In the genomic region with DNA sequence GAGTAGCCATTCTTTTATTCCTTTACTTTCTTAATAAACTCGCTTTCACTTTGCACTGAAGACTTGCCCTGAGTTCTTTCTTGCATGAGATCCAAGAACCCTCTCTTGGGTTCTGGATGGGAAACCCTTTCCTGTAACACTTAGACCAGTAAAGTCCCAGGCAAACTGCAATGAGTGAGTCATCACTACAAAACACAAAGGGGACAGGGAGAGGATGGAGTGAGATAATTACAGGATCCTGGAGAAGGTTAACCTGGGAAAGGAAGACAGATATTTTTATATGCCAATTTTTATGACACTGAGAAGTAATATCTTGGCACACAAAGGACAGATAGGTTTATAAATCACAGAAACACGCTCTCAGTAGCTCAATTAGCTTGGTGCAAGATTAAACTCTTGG, we compare ENCODE assay signal across 26 cellular contexts. TPM values are rescaled to one million over a fixed set of nuclear protein-coding genes. Genes with fewer than 3 reads are reported as not detected.
A peak's percentile ranks its signal among the peaks of the same experiment; 100 is the strongest.
DNase-seq lines count a peak whose midpoint lies in the region; ATAC-seq, FAIRE-seq and TF ChIP-seq lines count a peak whose summit lies in the region.
"Had no signal": no experiment of that assay in that cellular context is flagged by ENCODE, and none has a peak within 500 bp of the region (broad histone marks: within the 10 kb centered on the region; RNA-seq: fewer than 3 reads in every experiment).

No MANE protein-coding gene starts in this region.

- RAD21 ChIA-PET in HCT116 (lab: Charles Lee; ENCODE audit: low non-redundant PET in 1 of 2, low total read pairs in 2 of 2, uncharacterized antibody in 2 of 2, unreplicated experiment in 2 of 2), result no interaction called here

- peaks cover 25% of the 10 kb centered on the region for H3K4me1 ChIP-seq in BLaER1
- H3K4me1 ChIP-seq in HCT116 (ENCODE audit: control insufficient read depth in 1 of 2, insufficient read depth in 2 of 2, low read length in 2 of 2), result peaks cover 0 to 24% of the 10 kb centered on the region in 2 experiments; a peak in 2 of 4 replicates
- H3K4me1 ChIP-seq: breast epithelium, Caco-2, colonic mucosa had no signal

- POLR2A ChIA-PET in HCT116 (lab: Charles Lee), result no interaction called here

- H3K36me3 ChIP-seq in BLaER1, result no peaks in the 10 kb centered on the region
- H3K36me3 ChIP-seq in HCT116 (ENCODE audit: control insufficient read depth in 1 of 2, insufficient read depth in 2 of 2, low read length in 2 of 2), result no peaks in the 10 kb centered on the region
- no peaks in the 10 kb centered on the region for H3K36me3 ChIP-seq in bronchial epithelial cell (ENCODE audit: control insufficient read depth, insufficient read depth, low read length)
- H3K36me3 ChIP-seq: breast epithelium, colonic mucosa, upper lobe of left lung had no signal

- H3K4me2 ChIP-seq in BLaER1 (peak overlapping the region; percentile 49; the same call in 1 of the 2 replicates), HCT116 (ENCODE audit: low read length) (peak overlapping the region; percentile 36; the same call in 1 of the 2 replicates)

- H3K79me2 ChIP-seq in HCT116 (ENCODE audit: insufficient read depth, low read length), result no peaks in the 10 kb centered on the region

- FAIRE-seq in bronchial epithelial cell (lab: Jason Lieb, UNC), result no peak
- FAIRE-seq: GM18507 had no signal

- no peaks in the 10 kb centered on the region for H3K9me2 ChIP-seq in HCT116 (ENCODE audit: insufficient read depth)

- H3K4me3 ChIP-seq in BLaER1 (no peak overlapping the region), HCT116 (replicated peaks in 1 of 2; ENCODE audit: low read depth in 1 of 2, low read length in 2 of 2) (no peak overlapping the region), bronchial epithelial cell (ENCODE audit: low read depth, low read length) (no peak overlapping the region)
- H3K4me3 ChIP-seq: breast epithelium, colonic mucosa, upper lobe of left lung had no signal

- H4K20me1 ChIP-seq in BLaER1, result no peaks in the 10 kb centered on the region
- no peaks in the 10 kb centered on the region for H4K20me1 ChIP-seq in HCT116 (ENCODE audit: insufficient read depth)

- CTCF ChIA-PET in HCT116 (lab: Charles Lee), result no interaction called here

- TF ChIP-seq CTCF in HCT116 (IDR thresholded peaks at IDR 0.05 in 2 of 3, conservative IDR thresholded peaks at IDR 0.05 in 1 of 3; ENCODE audit: borderline replicate concordance in 1 of 3, insufficient read depth in 1 of 3, low read depth in 2 of 3, low read length in 2 of 3) (no peak), bronchial epithelial cell (IDR thresholded peaks at IDR 0.05; ENCODE audit: insufficient read depth, low read length, severe bottlenecking) (no peak)

- no peak overlapping the region for H3K27ac ChIP-seq in BLaER1
- H3K27ac ChIP-seq in HCT116 (ENCODE audit: low read depth, low read length), result no peak overlapping the region
- H3K27ac ChIP-seq: breast epithelium, C4-2B, colonic mucosa, HL-60, upper lobe of left lung had no signal

- H3K9ac ChIP-seq in BLaER1 (no peak overlapping the region), HCT116 (ENCODE audit: low read length) (no peak overlapping the region)

- no peak for TF ChIP-seq POLR2A in HCT116 (IDR thresholded peaks at IDR 0.05; ENCODE audit: borderline replicate concordance, extremely low read depth, insufficient read depth, insufficient read length)

- H3K27me3 ChIP-seq in BLaER1, result no peaks in the 10 kb centered on the region
- no peaks in the 10 kb centered on the region for H3K27me3 ChIP-seq in HCT116 (ENCODE audit: insufficient read depth, low read length)
- no peaks in the 10 kb centered on the region for H3K27me3 ChIP-seq in bronchial epithelial cell (ENCODE audit: control insufficient read depth, insufficient read depth, low read length)
- H3K27me3 ChIP-seq: breast epithelium, colonic mucosa, upper lobe of left lung had no signal

- H3K9me3 ChIP-seq in BLaER1, result no peaks in the 10 kb centered on the region
- H3K9me3 ChIP-seq in HCT116 (ENCODE audit: control insufficient read depth in 1 of 2, insufficient read depth in 1 of 2, low read depth in 1 of 2, low read length in 2 of 2), result no peaks in the 10 kb centered on the region
- H3K9me3 ChIP-seq: breast epithelium, Caco-2, colonic mucosa, upper lobe of left lung had no signal

- ATAC-seq in HCT116, result no peak
- no peak for ATAC-seq in GM19397 (IDR thresholded peaks at IDR 0.05; ENCODE audit: unreplicated experiment)
- ATAC-seq: activated CD4-positive, CD25-positive, alpha-beta regulatory T cell treated with anti-CD3 and anti-CD28 coated beads, Interleukin-2, amount 50 U/mL, for 24 hours; natural killer cell treated with Interleukin-12 subunit alpha and Interleukin-12 subunit beta and Interleukin-15 and Interleukin-18, amount 100 ng/mL, for 72 hours; Panc1; stimulated activated effector memory CD8-positive, alpha-beta T cell treated with anti-CD3 and anti-CD28 coated beads, Interleukin-12 subunit alpha, Interleukin-12 subunit beta, amount 100 ng/mL, for 72 hours had no signal

- no TSS peak for BruUV-seq in HCT116 (replicated peaks; lab: Mats Ljungman, UMichigan)

- H2AFZ ChIP-seq in HCT116 (ENCODE audit: low read depth, low read length, poor library complexity, severe bottlenecking), result no peak overlapping the region

- intact Hi-C loops in HCT116 (cut with micrococcal nuclease), result no loop called here

- TF ChIP-seq RAD21 in HCT116 (IDR thresholded peaks at IDR 0.05; ENCODE audit: low read depth), result no peak

- no peak for DNase-seq in HCT116 (ENCODE audit: low read depth, low spot score)
- DNase-seq in bronchial epithelial cell (ENCODE audit: low read depth), result peak; percentile 30
- DNase-seq in lung microvascular endothelial cell (ENCODE audit: low read depth in 2 of 2), result peak; percentile 7 to 37
- no peak for DNase-seq in retina
- DNase-seq in SIG-M5 (lab: John Stamatoyannopoulos, UW), result no peak
- DNase-seq: activated CD8-positive, alpha-beta memory T cell treated with anti-CD3 and anti-CD28 coated beads, Interleukin-2, amount 50 U/mL, for 48 hours; amygdala; Caco-2; colonic mucosa; DMS79 treated with DMSO at 0.1 percent for 48 hours; Kasumi-1; NCI-H1694; stimulated activated CD4-positive, alpha-beta T cell treated with anti-CD3 and anti-CD28 coated beads, Interleukin-12 subunit alpha, Interleukin-12 subunit beta, amount 100 ng/mL, for 4 hours; stimulated activated CD4-positive, alpha-beta T cell treated with anti-CD3 and anti-CD28 coated beads, Interleukin-4, amount 100 ng/mL, for 1 hour; T-helper 1 cell; upper lobe of left lung had no signal

TF ChIP-seq in HCT116, 20 proteins besides CTCF, POLR2A, EP300 and RAD21:
- TF ChIP-seq EZH2 (IDR thresholded peaks at IDR 0.05), result no peak
- 0 out of 2 replicates have a peak, but pooled peaks have one; percentile 23 for TF ChIP-seq JUND (IDR thresholded peaks at IDR 0.05)

RNA-seq across cellular contexts. Expression of gene EHD3, which starts 48.7 kb away (rescaled TPM):
- total RNA-seq in HCT116 (2021; ENCODE audit: unreplicated experiment) (not detected), bronchial epithelial cell (1.6 and 2.3 TPM in 2 replicates), lung microvascular endothelial cell (2.4 and 6.7 TPM in 2 replicates)
- not detected in 2 replicates for polyA plus RNA-seq in HCT116 (2012)
- total RNA-seq: Caco-2 had no signal

Comparison
In these comparisons a context has a peak if more than half of its experiments do, and no peak if none do; other contexts are left out.
1. DNase-seq: peak in bronchial epithelial cell (single experiment) and lung microvascular endothelial cell (2 of 2); none in HCT116 (single experiment), retina (single experiment) and SIG-M5 (single experiment).